ENCODE assay signal across 8 cellular contexts in the genomic region with DNA sequence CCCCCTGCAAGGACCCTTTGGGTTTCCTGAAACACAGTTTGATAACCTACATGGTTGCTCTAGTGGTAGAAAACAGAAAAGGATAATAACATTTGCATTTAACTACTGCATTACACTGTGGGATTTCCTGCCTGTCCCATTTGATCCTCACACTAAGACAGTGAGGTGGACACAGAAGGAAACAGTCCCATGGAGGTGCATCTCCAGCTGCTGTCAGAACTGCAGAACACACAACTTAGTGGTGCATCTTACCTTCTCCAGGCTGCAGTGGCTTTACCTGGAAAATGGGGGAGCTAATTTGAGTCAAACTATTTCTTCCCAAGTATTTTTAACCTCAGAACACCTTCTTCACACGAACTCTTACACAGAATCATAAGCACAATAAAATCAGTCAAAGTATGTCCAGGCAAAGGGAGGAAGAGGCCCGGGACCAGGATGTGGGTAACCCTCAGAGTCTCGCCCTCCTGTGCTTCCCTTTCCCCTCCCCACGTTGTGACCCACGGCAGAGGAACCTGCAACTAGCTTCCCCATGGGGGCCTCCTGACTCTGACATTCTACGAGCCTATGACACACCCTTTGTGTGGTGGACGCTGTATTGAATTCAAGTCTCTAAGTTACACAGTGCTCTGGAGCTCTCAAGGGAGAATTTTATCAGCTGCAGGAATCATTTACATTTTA. TPM values are rescaled to one million over a fixed set of nuclear protein-coding genes. Genes with fewer than 3 reads are reported as not detected.
DNase-seq lines count a peak whose midpoint lies in the region; ATAC-seq and TF ChIP-seq lines count a peak whose summit lies in the region.

No MANE protein-coding gene starts in this region.

- H3K4me1 Mint-ChIP-seq in activated T-cell treated with anti-CD3 and anti-CD28 coated beads, Interleukin-2, amount 50 U/mL, for 4 hours (ENCODE audit: low read depth) = peaks cover 10% of the 10 kb centered on the region
- H3K4me1 Mint-ChIP-seq in T-helper 2 cell treated with Interferon-gamma antibody and Interleukin-4, amounts not matched to agents 5 μg/mL and 100 μg/mL, for 36 hours (ENCODE audit: low read depth) = peaks cover 9% of the 10 kb centered on the region
- peaks cover 21% of the 10 kb centered on the region for H3K4me1 Mint-ChIP-seq in stimulated activated effector memory CD8-positive, alpha-beta T cell treated with anti-CD3 and anti-CD28 coated beads, Interleukin-12 subunit alpha, Interleukin-12 subunit beta, amount 100 ng/mL, for 72 hours

- intact Hi-C loops in A673 (cut with micrococcal nuclease; ENCODE audit: unreplicated experiment) = no loop called here

- no peak overlapping the region for H3K27ac ChIP-seq in A673 (ENCODE audit: low read depth, low read length, poor library complexity, severe bottlenecking)

- H3K36me3 Mint-ChIP-seq in activated T-cell treated with anti-CD3 and anti-CD28 coated beads, Interleukin-2, amount 50 U/mL, for 4 hours (ENCODE audit: insufficient read depth) = no peaks in the 10 kb centered on the region
- no peaks in the 10 kb centered on the region for H3K36me3 Mint-ChIP-seq in T-helper 2 cell treated with Interferon-gamma antibody and Interleukin-4, amounts not matched to agents 5 μg/mL and 100 μg/mL, for 36 hours (ENCODE audit: low read depth)
- peaks cover 14% of the 10 kb centered on the region for H3K36me3 Mint-ChIP-seq in stimulated activated effector memory CD8-positive, alpha-beta T cell treated with anti-CD3 and anti-CD28 coated beads, Interleukin-12 subunit alpha, Interleukin-12 subunit beta, amount 100 ng/mL, for 72 hours

- no peaks in the 10 kb centered on the region for H3K9me3 ChIP-seq in A673 (ENCODE audit: low read depth, low read length, poor library complexity, severe bottlenecking)

- in situ Hi-C loops in ACHN (cut with HindIII; ENCODE audit: low pct_ligation_motif_present, low pct_unique_long_range_greater_than_20kb, low sequenced_read_pairs) = no loop called here

- H3K27me3 ChIP-seq in A673 (replicated peaks; ENCODE audit: insufficient read depth, low read depth, low read length, poor library complexity) = no peaks in the 10 kb centered on the region

- BruUV-seq in A673 (replicated peaks; lab: Mats Ljungman, UMichigan) = no TSS peak

- no peak overlapping the region for H3K4me3 Mint-ChIP-seq in activated T-cell treated with anti-CD3 and anti-CD28 coated beads, Interleukin-2, amount 50 U/mL, for 4 hours
- H3K4me3 Mint-ChIP-seq in T-helper 2 cell treated with Interferon-gamma antibody and Interleukin-4, amounts not matched to agents 5 μg/mL and 100 μg/mL, for 36 hours = peak overlapping the region; percentile 39
- H3K4me3 Mint-ChIP-seq in stimulated activated effector memory CD8-positive, alpha-beta T cell treated with anti-CD3 and anti-CD28 coated beads, Interleukin-12 subunit alpha, Interleukin-12 subunit beta, amount 100 ng/mL, for 72 hours = no peak overlapping the region

- CTCF ChIA-PET in A673 (lab: Charles Lee) = no interaction called here

- peaks cover 13% of the 10 kb centered on the region for H3K36me3 ChIP-seq in A673 (ENCODE audit: insufficient read depth, low read length, poor library complexity, severe bottlenecking)

- ATAC-seq in activated T-cell treated with anti-CD3 and anti-CD28 coated beads, Interleukin-2, amount 50 U/mL, for 4 hours = peak; percentile 53 to 75
- peak; percentile 79 for ATAC-seq in HG02943 (IDR thresholded peaks at IDR 0.05; ENCODE audit: low read depth, unreplicated experiment)
- ATAC-seq in stimulated activated effector memory CD8-positive, alpha-beta T cell treated with anti-CD3 and anti-CD28 coated beads, Interleukin-12 subunit alpha, Interleukin-12 subunit beta, amount 100 ng/mL, for 72 hours = peak; percentile 89

- peak overlapping the region; percentile 12 for H3K27ac Mint-ChIP-seq in T-helper 2 cell treated with Interferon-gamma antibody and Interleukin-4, amounts not matched to agents 5 μg/mL and 100 μg/mL, for 36 hours
- peak overlapping the region; percentile 33 for H3K27ac Mint-ChIP-seq in stimulated activated effector memory CD8-positive, alpha-beta T cell treated with anti-CD3 and anti-CD28 coated beads, Interleukin-12 subunit alpha, Interleukin-12 subunit beta, amount 100 ng/mL, for 72 hours

- no peaks in the 10 kb centered on the region for H3K4me1 ChIP-seq in A673 (ENCODE audit: insufficient read depth, low read length, poor library complexity, severe bottlenecking)

- no peak overlapping the region for H3K4me3 ChIP-seq in A673 (ENCODE audit: low read depth, low read length, poor library complexity, severe bottlenecking)

- no peaks in the 10 kb centered on the region for H3K9me3 Mint-ChIP-seq in activated T-cell treated with anti-CD3 and anti-CD28 coated beads, Interleukin-2, amount 50 U/mL, for 4 hours
- no peaks in the 10 kb centered on the region for H3K9me3 Mint-ChIP-seq in T-helper 2 cell treated with Interferon-gamma antibody and Interleukin-4, amounts not matched to agents 5 μg/mL and 100 μg/mL, for 36 hours
- no peaks in the 10 kb centered on the region for H3K9me3 Mint-ChIP-seq in stimulated activated effector memory CD8-positive, alpha-beta T cell treated with anti-CD3 and anti-CD28 coated beads, Interleukin-12 subunit alpha, Interleukin-12 subunit beta, amount 100 ng/mL, for 72 hours

- POLR2A ChIA-PET in A673 (lab: Charles Lee; ENCODE audit: low non-redundant PET) = no interaction called here

- TF ChIP-seq CTCF in A673 (conservative IDR thresholded peaks at IDR 0.05; ENCODE audit: low read depth, low read length) = no peak

- peaks cover 6% of the 10 kb centered on the region for H3K27me3 Mint-ChIP-seq in activated T-cell treated with anti-CD3 and anti-CD28 coated beads, Interleukin-2, amount 50 U/mL, for 4 hours (ENCODE audit: low read depth)
- H3K27me3 Mint-ChIP-seq in T-helper 2 cell treated with Interferon-gamma antibody and Interleukin-4, amounts not matched to agents 5 μg/mL and 100 μg/mL, for 36 hours (ENCODE audit: low read depth) = peaks cover 9% of the 10 kb centered on the region

- DNase-seq in activated T-cell treated with anti-CD3 and anti-CD28 coated beads, Interleukin-2, amount 50 U/mL, for 4 hours = no peak
- no peak for DNase-seq in activated T-cell treated with anti-CD3 and anti-CD28 coated beads for 4 hours
- peak; percentile 10 for DNase-seq in T-helper 2 cell treated with Interferon-gamma antibody and Interleukin-4, amounts not matched to agents 5 μg/mL and 100 μg/mL, for 36 hours (ENCODE audit: low spot score)
- peak in 1 of 2 donors; percentile 8 for DNase-seq in stimulated activated effector memory CD8-positive, alpha-beta T cell treated with anti-CD3 and anti-CD28 coated beads, Interleukin-12 subunit alpha, Interleukin-12 subunit beta, amount 100 ng/mL, for 72 hours (ENCODE audit: low spot score in 2 of 2)
- DNase-seq in DMS114 treated with DMSO at 0.1 percent for 48 hours (lab: John Stamatoyannopoulos, UW; ENCODE audit: unreplicated experiment) = no peak
- no peak for DNase-seq in ACHN
- DNase-seq in A673 (ENCODE audit: low spot score) = no peak

RNA-seq across cellular contexts. Expression of gene SCRN1, which starts 33.7 kb away (rescaled TPM):
- 1 to 10 TPM; 1.5 to 4.2 (median 1.7) TPM for total RNA-seq in activated T-cell treated with anti-CD3 and anti-CD28 coated beads, Interleukin-2, amount 50 U/mL, for 4 hours
- total RNA-seq in A673 (2021) = 83.9 and 84.3 TPM in 2 replicates

Comparison
In these comparisons a context has a peak if more than half of its experiments do, and no peak if none do; other contexts are left out.
1. RNA of gene SCRN1, which starts 33.7 kb away (total RNA-seq): 83.9 to 84.3 TPM in A673; 1.5 to 4.2 TPM in activated T-cell treated with anti-CD3 and anti-CD28 coated beads, Interleukin-2, amount 50 U/mL, for 4 hours; every median in the first group is over 10 times any median in the second.
2. Peak in every context shown above with its lines, with median percentiles within 50 percentile points of each other: ATAC-seq.